Comparison of ENCODE assay signal across 23 cellular contexts in genomic region chrX:155563099-155563498, GRCh38.
"Had no signal": no experiment of that assay in that cellular context is flagged by ENCODE, and none has a peak within 500 bp of the region (broad histone marks: within the 10 kb centered on the region; RNA-seq: fewer than 3 reads in every experiment).

No MANE protein-coding gene starts in this region.

- ATAC-seq: stimulated activated effector memory CD8-positive, alpha-beta T cell treated with anti-CD3 and anti-CD28 coated beads, Interleukin-12 subunit alpha, Interleukin-12 subunit beta, amount 100 ng/mL, for 72 hours; stimulated activated naive CD8-positive, alpha-beta T cell treated with anti-CD3 and anti-CD28 coated beads, Interleukin-15, amount 100 ng/mL, for 72 hours; stimulated activated naive CD8-positive, alpha-beta T cell treated with anti-CD3 and anti-CD28 coated beads, Interleukin-15, Interleukin-2, amounts not matched to agents 100 U/mL and 50 U/mL, for 24 hours; upper lobe of right lung had no signal

- H3K9me3 Mint-ChIP-seq: stimulated activated effector memory CD8-positive, alpha-beta T cell treated with anti-CD3 and anti-CD28 coated beads, Interleukin-12 subunit alpha, Interleukin-12 subunit beta, amount 100 ng/mL, for 72 hours had no signal

- H3K27ac Mint-ChIP-seq: stimulated activated effector memory CD8-positive, alpha-beta T cell treated with anti-CD3 and anti-CD28 coated beads, Interleukin-12 subunit alpha, Interleukin-12 subunit beta, amount 100 ng/mL, for 72 hours; stimulated activated naive CD8-positive, alpha-beta T cell treated with anti-CD3 and anti-CD28 coated beads, Interleukin-15, amount 100 ng/mL, for 72 hours; stimulated activated naive CD8-positive, alpha-beta T cell treated with anti-CD3 and anti-CD28 coated beads, Interleukin-15, Interleukin-2, amounts not matched to agents 100 ng/mL and 50 ng/mL, for 24 hours; type B pancreatic cell had no signal

- H3K4me1 Mint-ChIP-seq: stimulated activated effector memory CD8-positive, alpha-beta T cell treated with anti-CD3 and anti-CD28 coated beads, Interleukin-12 subunit alpha, Interleukin-12 subunit beta, amount 100 ng/mL, for 72 hours; stimulated activated naive CD8-positive, alpha-beta T cell treated with anti-CD3 and anti-CD28 coated beads, Interleukin-15, amount 100 ng/mL, for 72 hours had no signal

- H3K4me3 Mint-ChIP-seq: stimulated activated effector memory CD8-positive, alpha-beta T cell treated with anti-CD3 and anti-CD28 coated beads, Interleukin-12 subunit alpha, Interleukin-12 subunit beta, amount 100 ng/mL, for 72 hours; stimulated activated naive CD8-positive, alpha-beta T cell treated with anti-CD3 and anti-CD28 coated beads, Interleukin-15, amount 100 ng/mL, for 72 hours; stimulated activated naive CD8-positive, alpha-beta T cell treated with anti-CD3 and anti-CD28 coated beads, Interleukin-15, Interleukin-2, amounts not matched to agents 100 ng/mL and 50 ng/mL, for 24 hours; type B pancreatic cell had no signal

- H3K36me3 Mint-ChIP-seq: stimulated activated effector memory CD8-positive, alpha-beta T cell treated with anti-CD3 and anti-CD28 coated beads, Interleukin-12 subunit alpha, Interleukin-12 subunit beta, amount 100 ng/mL, for 72 hours; type B pancreatic cell had no signal

- DNase-seq: stimulated activated CD4-positive, alpha-beta T cell treated with anti-CD3 and anti-CD28 coated beads, Interleukin-2, amount 100 ng/mL, for 24 hours; stimulated activated CD4-positive, alpha-beta T cell treated with anti-CD3 and anti-CD28 coated beads, Interleukin-2, amount 100 ng/mL, for 48 hours; stimulated activated CD4-positive, alpha-beta T cell treated with anti-CD3 and anti-CD28 coated beads, Interleukin-4, amount 100 ng/mL, for 1 hour; stimulated activated CD4-positive, alpha-beta T cell treated with anti-CD3 and anti-CD28 coated beads, Interleukin-4, amount 100 ng/mL, for 24 hours; stimulated activated CD4-positive, alpha-beta T cell treated with anti-CD3 and anti-CD28 coated beads, Interleukin-4, amount 100 ng/mL, for 4 hours; stimulated activated CD8-positive, alpha-beta memory T cell treated with anti-CD3 and anti-CD28 coated beads, Interleukin-4, amount 100 ng/mL, for 48 hours; stimulated activated naive CD4-positive, alpha-beta T cell; stimulated activated naive CD4-positive, alpha-beta T cell treated with Interleukin-2 at 50 U/mL for 16 hours; stimulated activated naive CD8-positive, alpha-beta T cell treated with anti-CD3 and anti-CD28 coated beads, Interleukin-15, amount 100 ng/mL, for 72 hours; stimulated activated naive CD8-positive, alpha-beta T cell treated with anti-CD3 and anti-CD28 coated beads, Interleukin-15, Interleukin-2, amounts not matched to agents 100 U/mL and 50 U/mL, for 24 hours; stomach; substantia nigra; testis; thyroid gland; tibial artery; transverse colon; trophoblast cell; upper lobe of left lung; upper lobe of right lung; uterus had no signal

- H3K27me3 Mint-ChIP-seq: stimulated activated naive CD8-positive, alpha-beta T cell treated with anti-CD3 and anti-CD28 coated beads, Interleukin-15, amount 100 ng/mL, for 72 hours; stimulated activated naive CD8-positive, alpha-beta T cell treated with anti-CD3 and anti-CD28 coated beads, Interleukin-15, Interleukin-2, amounts not matched to agents 100 ng/mL and 50 ng/mL, for 24 hours; type B pancreatic cell had no signal
